In genomic region chr7:4841836-4842235, GRCh38 we compare ENCODE assay signal across 23 cellular contexts. TPM values are rescaled to one million over a fixed set of nuclear protein-coding genes. Genes with fewer than 3 reads are reported as not detected.
DNase-seq lines count a peak whose midpoint lies in the region; ATAC-seq, FAIRE-seq and TF ChIP-seq lines count a peak whose summit lies in the region.
"Had no signal": no experiment of that assay in that cellular context is flagged by ENCODE, and none has a peak within 500 bp of the region (broad histone marks: within the 10 kb centered on the region; RNA-seq: fewer than 3 reads in every experiment).

No MANE protein-coding gene starts in this region.

- CTCF ChIA-PET in HepG2 (lab: Yijun Ruan, JAX; ENCODE audit: low intra/inter-chr PET ratio, low total read pairs) = no interaction called here

- DNase-seq in HepG2 (ENCODE audit: low spot score) (no peak), right lobe of liver (no peak), lower lobe of right lung (no peak), sigmoid colon (no peak), vagina (ENCODE audit: extremely low spot score in 2 of 2) (no peak), psoas muscle (no peak)
- DNase-seq: ACHN; BE2C; CD8-positive, alpha-beta T cell; COR-L47; DMS153; DMS79 treated with DMSO at 0.1 percent for 48 hours; EL had no signal

- TF ChIP-seq EP300 in HepG2 (IDR thresholded peaks at IDR 0.05; ENCODE audit: low read depth in 2 of 2, low read length in 2 of 2) = no peak
- no peak for TF ChIP-seq EP300 in HepG2 (CRISPR knock-in tag; IDR thresholded peaks at IDR 0.05; ENCODE audit: borderline replicate concordance)
- no peak for TF ChIP-seq EP300 in sigmoid colon (IDR thresholded peaks at IDR 0.05)

- H3K27ac ChIP-seq in HepG2 (ENCODE audit: extremely low read length, insufficient read depth, low read length) = no peak overlapping the region
- no peak overlapping the region for H3K27ac ChIP-seq in right lobe of liver
- H3K27ac ChIP-seq in lower lobe of right lung = peak overlapping the region; percentile 18
- peak overlapping the region; percentile 17 to 41 (median 25) for H3K27ac ChIP-seq in sigmoid colon
- peak overlapping the region; percentile 44 for H3K27ac ChIP-seq in vagina
- H3K27ac ChIP-seq in psoas muscle = no peak overlapping the region
- H3K27ac ChIP-seq: HL-60 had no signal

- H3K9me3 ChIP-seq in HepG2 (ENCODE audit: low read length) (no peaks in the 10 kb centered on the region), right lobe of liver (no peaks in the 10 kb centered on the region), lower lobe of right lung (no peaks in the 10 kb centered on the region), sigmoid colon (no peaks in the 10 kb centered on the region), vagina (no peaks in the 10 kb centered on the region), psoas muscle (no peaks in the 10 kb centered on the region)
- H3K9me3 ChIP-seq: BE2C, HAP-1 had no signal

- POLR2A ChIA-PET in HepG2 (lab: Yijun Ruan, JAX) = no interaction called here

- no peak overlapping the region for H3K9ac ChIP-seq in HepG2 (ENCODE audit: insufficient read depth, low read depth, low read length)

- H4K20me1 ChIP-seq in HepG2 (ENCODE audit: insufficient read depth, low read length) = no peaks in the 10 kb centered on the region

- TF ChIP-seq CTCF in HepG2 (CRISPR knock-in tag; IDR thresholded peaks at IDR 0.05) (no peak), right lobe of liver (IDR thresholded peaks at IDR 0.05) (no peak), lower lobe of right lung (IDR thresholded peaks at IDR 0.05) (no peak), sigmoid colon (IDR thresholded peaks at IDR 0.05) (no peak), vagina (IDR thresholded peaks at IDR 0.05) (no peak), psoas muscle (IDR thresholded peaks at IDR 0.05) (no peak)

- intact Hi-C loops in HepG2 (cut with micrococcal nuclease; ENCODE audit: unreplicated experiment) = loop anchor here (10.0 kb wide), 1 partner anchor 943 kb away; the partner anchor contains the start of gene RNF216
- intact Hi-C loops in right lobe of liver (cut with DNase I) = no loop called here
- intact Hi-C loops in lower lobe of right lung (cut with DNase I) = no loop called here
- intact Hi-C loops in sigmoid colon (cut with DNase I) = no loop called here
- intact Hi-C loops in vagina (cut with DNase I) = no loop called here
- intact Hi-C loops in psoas muscle (cut with DNase I) = no loop called here

- H3K36me3 ChIP-seq in HepG2 (replicated peaks in 1 of 2; ENCODE audit: control insufficient read depth in 1 of 2, insufficient read depth in 2 of 2, low read length in 2 of 2) (no peaks in the 10 kb centered on the region), right lobe of liver (no peaks in the 10 kb centered on the region), lower lobe of right lung (no peaks in the 10 kb centered on the region), sigmoid colon (no peaks in the 10 kb centered on the region), vagina (no peaks in the 10 kb centered on the region), psoas muscle (ENCODE audit: insufficient read depth in 1 of 2, low read depth in 1 of 2) (no peaks in the 10 kb centered on the region)
- H3K36me3 ChIP-seq: BE2C, HAP-1 had no signal

- peak overlapping the region in 1 of 3 experiments; percentile 67; a peak in 1 of 6 replicates for H3K4me3 ChIP-seq in HepG2 (replicated peaks in 1 of 3; ENCODE audit: insufficient read depth in 1 of 3, low read depth in 2 of 3, low read length in 3 of 3)
- H3K4me3 ChIP-seq in right lobe of liver = no peak overlapping the region
- no peak overlapping the region for H3K4me3 ChIP-seq in lower lobe of right lung
- H3K4me3 ChIP-seq in sigmoid colon = no peak overlapping the region
- no peak overlapping the region for H3K4me3 ChIP-seq in vagina
- no peak overlapping the region for H3K4me3 ChIP-seq in psoas muscle
- H3K4me3 ChIP-seq: HAP-1 had no signal

- peak overlapping the region; percentile 33 for H2AFZ ChIP-seq in HepG2 (ENCODE audit: low read length)

- WGBS in HepG2 (ENCODE audit: low lambda C conversion rate) = 61% methylated on average over 13 of the region's 13 CpGs
- WGBS in right lobe of liver (ENCODE audit: insufficient coverage, low coverage, low lambda C conversion rate, missing lambda C conversion rate) = 84% methylated on average over 13 of the region's 13 CpGs
- WGBS in sigmoid colon, 2 donors = 89 to 93% methylated on average over 13 of the region's 13 CpGs
- WGBS in psoas muscle, 3 donors = 90 to 93% (median 91%) methylated on average over 13 of the region's 13 CpGs

- H3K79me2 ChIP-seq in HepG2 (ENCODE audit: insufficient read depth, low read length) = no peaks in the 10 kb centered on the region

- ATAC-seq in HepG2 (peak; percentile 24), right lobe of liver (no peak), lower lobe of right lung (no peak), GM21528 (IDR thresholded peaks at IDR 0.05; ENCODE audit: low FRiP score, unreplicated experiment) (no peak), psoas muscle (no peak), HG03135 (IDR thresholded peaks at IDR 0.05; ENCODE audit: unreplicated experiment) (no peak)
- ATAC-seq: CD8-positive, alpha-beta T cell had no signal

- peaks cover 2 to 29% of the 10 kb centered on the region in 2 experiments; a peak in 4 of 5 replicates for H3K27me3 ChIP-seq in HepG2 (ENCODE audit: control insufficient read depth in 1 of 2, insufficient read depth in 2 of 2, low read length in 2 of 2)
- H3K27me3 ChIP-seq in right lobe of liver = no peaks in the 10 kb centered on the region
- H3K27me3 ChIP-seq in lower lobe of right lung (ENCODE audit: low read depth) = no peaks in the 10 kb centered on the region
- H3K27me3 ChIP-seq in sigmoid colon = no peaks in the 10 kb centered on the region
- no peaks in the 10 kb centered on the region for H3K27me3 ChIP-seq in vagina
- H3K27me3 ChIP-seq in psoas muscle (ENCODE audit: insufficient read depth in 3 of 3, low read length in 2 of 3) = no peaks in the 10 kb centered on the region
- H3K27me3 ChIP-seq: BE2C had no signal

- in situ Hi-C loops in HepG2 (cut with HindIII; ENCODE audit: extremely low pct_ligation_motif_present, low pct_unique_long_range_greater_than_20kb) = no loop called here

- no TSS peak for BruUV-seq in HepG2 (replicated peaks; lab: Mats Ljungman, UMichigan)

- no peak for FAIRE-seq in HepG2 (lab: Jason Lieb, UNC)
- FAIRE-seq: D721Med, G401.6, GM12891, H1 had no signal

- H3K4me1 ChIP-seq in HepG2 (ENCODE audit: insufficient read depth, low read length) (peaks cover 28% of the 10 kb centered on the region), right lobe of liver (no peaks in the 10 kb centered on the region), lower lobe of right lung (no peaks in the 10 kb centered on the region), sigmoid colon (no peaks in the 10 kb centered on the region), vagina (peaks cover 12% of the 10 kb centered on the region), psoas muscle (no peaks in the 10 kb centered on the region)
- H3K4me1 ChIP-seq: HAP-1 had no signal

- no peak for TF ChIP-seq POLR2A in HepG2 (IDR thresholded peaks at IDR 0.05; ENCODE audit: insufficient read depth in 1 of 2, low read depth in 2 of 2, low read length in 2 of 2)
- no peak for TF ChIP-seq POLR2A in right lobe of liver (IDR thresholded peaks at IDR 0.05)
- no peak for TF ChIP-seq POLR2A in sigmoid colon (IDR thresholded peaks at IDR 0.05)
- no peak for TF ChIP-seq POLR2A in vagina (IDR thresholded peaks at IDR 0.05)

- no peak for TF ChIP-seq RAD21 in HepG2 (CRISPR knock-in tag; IDR thresholded peaks at IDR 0.05)

- peak overlapping the region; percentile 87 for H3K4me2 ChIP-seq in HepG2 (ENCODE audit: low read depth, low read length)

RNA-seq across cellular contexts. Expression of gene PAPOLB, which starts 20.0 kb away (rescaled TPM):
- total RNA-seq in HepG2 (2016; rRNA removed; fragmentation: Illumina TruSeq; extraction: Trizol) (not detected in 2 replicates), right lobe of liver (not detected), lower lobe of right lung (0.24 TPM), sigmoid colon (1 to 10 TPM in 1 of 4 donors, under 1 TPM in 2, not detected in 1; 0.27 to 1.1 (median 0.49) TPM), vagina (not detected), psoas muscle (under 1 TPM in 1 of 4 donors, not detected in 3; 0.11 TPM)
- not detected in 2 replicates for total RNA-seq in HepG2 (2016; cell fraction: cytosol; rRNA removed; fragmentation: Illumina TruSeq; extraction: Trizol; ENCODE audit: low read depth)
- total RNA-seq in HepG2 (2016; cell fraction: insoluble cytoplasmic fraction; rRNA removed; fragmentation: Illumina TruSeq; extraction: Trizol) = not detected in 2 replicates
- not detected in 2 replicates for total RNA-seq in HepG2 (2016; cell fraction: membrane; rRNA removed; fragmentation: Illumina TruSeq; extraction: Trizol)
- total RNA-seq in HepG2 (2016; cell fraction: nucleus; rRNA removed; fragmentation: Illumina TruSeq; extraction: Trizol) = not detected in 2 replicates
- polyA plus RNA-seq in HepG2 (2011; rRNA removed) (not detected in 2 replicates), sigmoid colon (under 1 TPM in 1 of 3 donors, not detected in 2; 0.03 TPM), psoas muscle (under 1 TPM in 1 of 3 donors, not detected in 2; 0.01 TPM)
- polyA plus RNA-seq in HepG2 (2011; cell fraction: cytosol; rRNA removed) = not detected in 2 replicates
- not detected in 2 replicates for polyA plus RNA-seq in HepG2 (2011; cell fraction: nucleus; rRNA removed)
- not detected in 2 replicates for polyA plus RNA-seq in HepG2 (2012)
- polyA plus RNA-seq in HepG2 (2016; cell fraction: cytosol; fragmentation: Illumina TruSeq; extraction: Trizol; ENCODE audit: low read depth) = not detected in 2 replicates
- polyA plus RNA-seq in HepG2 (2016; cell fraction: insoluble cytoplasmic fraction; fragmentation: Illumina TruSeq; extraction: Trizol; ENCODE audit: low read depth) = not detected in 2 replicates
- not detected in 2 replicates for polyA plus RNA-seq in HepG2 (2016; cell fraction: membrane; fragmentation: Illumina TruSeq; extraction: Trizol; ENCODE audit: low read depth)
- not detected in 2 replicates for polyA plus RNA-seq in HepG2 (2016; cell fraction: nucleus; fragmentation: Illumina TruSeq; extraction: Trizol; ENCODE audit: insufficient read depth, low read depth)
- not detected in 2 replicates for polyA minus RNA-seq in HepG2 (2011; rRNA and poly(A)+ RNA removed; ENCODE audit: low replicate concordance)
- not detected in 2 replicates for polyA minus RNA-seq in HepG2 (2011; cell fraction: cytosol; rRNA and poly(A)+ RNA removed)
- polyA minus RNA-seq in HepG2 (2011; cell fraction: nucleus; rRNA and poly(A)+ RNA removed) = not detected in 2 replicates
- total RNA-seq: A172; CD8-positive, alpha-beta T cell had no signal
- polyA plus RNA-seq: CD14-positive monocyte had no signal

RNA-seq across cellular contexts. Expression of gene RADIL, which starts 41.7 kb away (rescaled TPM):
- total RNA-seq in HepG2 (2016; rRNA removed; fragmentation: Illumina TruSeq; extraction: Trizol) (0.09 and 0.52 TPM in 2 replicates), right lobe of liver (1 to 10 TPM in 1 of 6 experiments, under 1 TPM in 3, not detected in 2; 0.20 to 1.6 (median 0.34) TPM), lower lobe of right lung (9.7 TPM), sigmoid colon (10 to 100 TPM in 1 of 4 donors, 1 to 10 TPM in 3; 5.6 to 10.8 (median 6.7) TPM), vagina (16.5 TPM), psoas muscle (1 to 10 TPM; 2.3 to 3.7 (median 2.8) TPM)
- total RNA-seq in HepG2 (2016; cell fraction: cytosol; rRNA removed; fragmentation: Illumina TruSeq; extraction: Trizol; ENCODE audit: low read depth) = not detected in 2 replicates
- 0.06 and 0.11 TPM in 2 replicates for total RNA-seq in HepG2 (2016; cell fraction: insoluble cytoplasmic fraction; rRNA removed; fragmentation: Illumina TruSeq; extraction: Trizol)
- total RNA-seq in HepG2 (2016; cell fraction: membrane; rRNA removed; fragmentation: Illumina TruSeq; extraction: Trizol) = 0.24 TPM in 1 of 2 replicates, not detected in the other
- total RNA-seq in HepG2 (2016; cell fraction: nucleus; rRNA removed; fragmentation: Illumina TruSeq; extraction: Trizol) = 0.09 TPM in 1 of 2 replicates, not detected in the other
- polyA plus RNA-seq in HepG2 (2011; rRNA removed) (0.05 TPM in 2 replicates), sigmoid colon (1 to 10 TPM; 1.2 to 2.3 (median 1.4) TPM), psoas muscle (1 to 10 TPM in 2 of 3 donors, under 1 TPM in 1; 0.65 to 3.8 (median 1.1) TPM)
- polyA plus RNA-seq in HepG2 (2011; cell fraction: cytosol; rRNA removed) = 0.08 and 0.11 TPM in 2 replicates
- 0.16 and 0.56 TPM in 2 replicates for polyA plus RNA-seq in HepG2 (2011; cell fraction: nucleus; rRNA removed)
- 0.03 and 0.16 TPM in 2 replicates for polyA plus RNA-seq in HepG2 (2012)
- polyA plus RNA-seq in HepG2 (2016; cell fraction: cytosol; fragmentation: Illumina TruSeq; extraction: Trizol; ENCODE audit: low read depth) = not detected in 2 replicates
- polyA plus RNA-seq in HepG2 (2016; cell fraction: insoluble cytoplasmic fraction; fragmentation: Illumina TruSeq; extraction: Trizol; ENCODE audit: low read depth) = 0.05 and 0.07 TPM in 2 replicates
- polyA plus RNA-seq in HepG2 (2016; cell fraction: membrane; fragmentation: Illumina TruSeq; extraction: Trizol; ENCODE audit: low read depth) = 0.05 TPM in 1 of 2 replicates, not detected in the other
- not detected in 2 replicates for polyA plus RNA-seq in HepG2 (2016; cell fraction: nucleus; fragmentation: Illumina TruSeq; extraction: Trizol; ENCODE audit: insufficient read depth, low read depth)
- polyA minus RNA-seq in HepG2 (2011; rRNA and poly(A)+ RNA removed; ENCODE audit: low replicate concordance) = 1.3 TPM in 1 of 2 replicates, not detected in the other
- not detected in 2 replicates for polyA minus RNA-seq in HepG2 (2011; cell fraction: cytosol; rRNA and poly(A)+ RNA removed)
- 0.52 TPM in 1 of 2 replicates, not detected in the other for polyA minus RNA-seq in HepG2 (2011; cell fraction: nucleus; rRNA and poly(A)+ RNA removed)
- total RNA-seq: CD8-positive, alpha-beta T cell had no signal
- polyA plus RNA-seq: CD14-positive monocyte had no signal

Comparison
In these comparisons a context has a peak if more than half of its experiments do, and no peak if none do; other contexts are left out.
1. H3K27ac ChIP-seq: peak in lower lobe of right lung (single experiment), sigmoid colon (4 of 4) and vagina (single experiment); none in HepG2 (single experiment), right lobe of liver (0 of 3) and psoas muscle (single experiment).